Comparison of ENCODE assay signal across 1 cellular context in the genomic region with DNA sequence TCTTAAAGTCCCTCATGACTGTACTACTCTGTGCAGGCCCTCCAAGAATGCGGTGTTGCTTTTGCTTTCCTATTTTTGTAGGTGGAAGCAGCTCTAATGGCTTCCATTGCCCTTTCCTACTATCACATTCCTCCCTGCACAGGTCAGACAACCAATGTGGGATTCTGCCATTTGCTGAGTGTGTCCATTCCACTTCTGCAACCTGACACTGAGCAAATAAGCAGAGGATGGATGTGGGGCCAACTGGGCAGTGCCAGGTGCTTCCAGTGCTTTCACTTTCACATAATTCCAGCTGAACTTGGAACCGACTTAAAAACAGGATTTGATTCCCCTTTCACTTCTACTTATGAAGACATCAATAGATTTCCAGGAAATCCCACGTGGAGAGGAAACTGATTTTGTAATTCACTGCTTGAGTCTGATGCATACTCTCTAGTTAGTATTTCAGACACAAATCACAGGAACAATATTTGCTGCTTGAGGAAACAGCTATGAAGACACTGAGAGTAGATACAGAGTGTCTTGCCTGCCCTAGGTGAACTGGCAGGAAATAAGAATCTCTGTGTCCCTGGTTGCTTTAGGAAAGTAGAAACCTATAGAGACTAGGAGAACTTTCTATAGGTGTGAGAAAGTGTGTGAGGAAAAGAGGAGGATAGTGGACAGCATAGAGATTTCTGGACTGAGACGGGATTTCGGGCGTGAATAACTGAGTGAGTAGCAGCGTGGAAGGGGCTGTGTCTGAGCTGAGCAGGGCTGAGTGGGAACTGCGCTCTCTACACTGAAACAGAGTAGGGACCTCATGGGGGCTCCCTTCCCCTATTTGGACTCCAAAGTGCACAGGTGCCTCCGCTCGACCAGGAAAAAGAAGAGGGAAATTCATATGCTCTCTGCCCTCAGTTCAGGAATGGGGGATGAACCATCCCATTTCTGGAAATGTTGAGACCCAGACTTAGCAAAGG.
TF ChIP-seq lines count a peak whose summit lies in the region.

No MANE protein-coding gene starts in this region.

TF ChIP-seq in HepG2, 621 proteins besides CTCF, POLR2A, EP300 and RAD21 (continues in another document):
- TF ChIP-seq ZMYM2 (CRISPR knock-in tag; IDR thresholded peaks at IDR 0.05) (no peak), ZNF143 (CRISPR knock-in tag; IDR thresholded peaks at IDR 0.05) (no peak), ZNF318 (CRISPR knock-in tag; IDR thresholded peaks at IDR 0.05) (no peak), NFYC (CRISPR knock-in tag; IDR thresholded peaks at IDR 0.05) (peak; percentile 19; the same call in 1 of the 2 replicates), ZFX (CRISPR knock-in tag; IDR thresholded peaks at IDR 0.05; ENCODE audit: low read depth) (no peak), ARNTL (CRISPR knock-in tag; IDR thresholded peaks at IDR 0.05) (no peak), MTA3 (CRISPR knock-in tag; IDR thresholded peaks at IDR 0.05) (no peak), HDAC1 (CRISPR knock-in tag; IDR thresholded peaks at IDR 0.05) (peak; percentile 35; the same call in 1 of the 2 replicates), ZC3H13 (CRISPR knock-in tag; IDR thresholded peaks at IDR 0.05) (no peak), RFX5 (IDR thresholded peaks at IDR 0.05; ENCODE audit: low read depth, low read length) (no peak), ZNF382 (CRISPR knock-in tag; IDR thresholded peaks at IDR 0.05; ENCODE audit: borderline replicate concordance) (no peak), MXI1 (IDR thresholded peaks at IDR 0.05; ENCODE audit: borderline replicate concordance, low read depth, low read length) (peak; percentile 12; the same call in 1 of the 3 replicates), ZNF629 (CRISPR knock-in tag; conservative IDR thresholded peaks at IDR 0.05) (no peak), SMC3 (IDR thresholded peaks at IDR 0.05; ENCODE audit: low read length) (no peak), GATAD2A (CRISPR knock-in tag; IDR thresholded peaks at IDR 0.05) (peak; percentile 40; the same call in 1 of the 2 replicates), NAIF1 (CRISPR knock-in tag; IDR thresholded peaks at IDR 0.05; ENCODE audit: borderline replicate concordance) (no peak), HCFC1 (IDR thresholded peaks at IDR 0.05; ENCODE audit: low read depth, low read length) (no peak), HNRNPK (IDR thresholded peaks at IDR 0.05; ENCODE audit: low read depth, low read length, poor library complexity, severe bottlenecking) (no peak), ZBTB7A (CRISPR knock-in tag; IDR thresholded peaks at IDR 0.05) (no peak), TMF1 (CRISPR knock-in tag; IDR thresholded peaks at IDR 0.05; ENCODE audit: low read depth) (no peak), ZHX1 (CRISPR knock-in tag; IDR thresholded peaks at IDR 0.05; ENCODE audit: low read depth) (no peak), ATM (IDR thresholded peaks at IDR 0.05; ENCODE audit: borderline replicate concordance) (no peak), ZNF580 (CRISPR knock-in tag; IDR thresholded peaks at IDR 0.05; ENCODE audit: borderline replicate concordance, low read depth) (no peak), GPBP1L1 (CRISPR knock-in tag; IDR thresholded peaks at IDR 0.05) (no peak), IKZF1 (IDR thresholded peaks at IDR 0.05) (no peak), ZFAT (CRISPR knock-in tag; conservative IDR thresholded peaks at IDR 0.05) (no peak), GATA4 (IDR thresholded peaks at IDR 0.05; ENCODE audit: borderline replicate concordance, low read depth) (no peak), ZNF446 (CRISPR knock-in tag; IDR thresholded peaks at IDR 0.05) (no peak), FOXP1 (IDR thresholded peaks at IDR 0.05) (no peak), FOXP1 (CRISPR knock-in tag; IDR thresholded peaks at IDR 0.05) (no peak), SP2 (CRISPR knock-in tag; IDR thresholded peaks at IDR 0.05) (no peak)
- TF ChIP-seq, protein P1, sequence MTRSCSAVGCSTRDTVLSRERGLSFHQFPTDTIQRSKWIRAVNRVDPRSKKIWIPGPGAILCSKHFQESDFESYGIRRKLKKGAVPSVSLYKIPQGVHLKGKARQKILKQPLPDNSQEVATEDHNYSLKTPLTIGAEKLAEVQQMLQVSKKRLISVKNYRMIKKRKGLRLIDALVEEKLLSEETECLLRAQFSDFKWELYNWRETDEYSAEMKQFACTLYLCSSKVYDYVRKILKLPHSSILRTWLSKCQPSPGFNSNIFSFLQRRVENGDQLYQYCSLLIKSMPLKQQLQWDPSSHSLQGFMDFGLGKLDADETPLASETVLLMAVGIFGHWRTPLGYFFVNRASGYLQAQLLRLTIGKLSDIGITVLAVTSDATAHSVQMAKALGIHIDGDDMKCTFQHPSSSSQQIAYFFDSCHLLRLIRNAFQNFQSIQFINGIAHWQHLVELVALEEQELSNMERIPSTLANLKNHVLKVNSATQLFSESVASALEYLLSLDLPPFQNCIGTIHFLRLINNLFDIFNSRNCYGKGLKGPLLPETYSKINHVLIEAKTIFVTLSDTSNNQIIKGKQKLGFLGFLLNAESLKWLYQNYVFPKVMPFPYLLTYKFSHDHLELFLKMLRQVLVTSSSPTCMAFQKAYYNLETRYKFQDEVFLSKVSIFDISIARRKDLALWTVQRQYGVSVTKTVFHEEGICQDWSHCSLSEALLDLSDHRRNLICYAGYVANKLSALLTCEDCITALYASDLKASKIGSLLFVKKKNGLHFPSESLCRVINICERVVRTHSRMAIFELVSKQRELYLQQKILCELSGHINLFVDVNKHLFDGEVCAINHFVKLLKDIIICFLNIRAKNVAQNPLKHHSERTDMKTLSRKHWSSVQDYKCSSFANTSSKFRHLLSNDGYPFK (CRISPR knock-in tag; IDR thresholded peaks at IDR 0.05; ENCODE audit: borderline replicate concordance): no peak
- TF ChIP-seq, protein P2, sequence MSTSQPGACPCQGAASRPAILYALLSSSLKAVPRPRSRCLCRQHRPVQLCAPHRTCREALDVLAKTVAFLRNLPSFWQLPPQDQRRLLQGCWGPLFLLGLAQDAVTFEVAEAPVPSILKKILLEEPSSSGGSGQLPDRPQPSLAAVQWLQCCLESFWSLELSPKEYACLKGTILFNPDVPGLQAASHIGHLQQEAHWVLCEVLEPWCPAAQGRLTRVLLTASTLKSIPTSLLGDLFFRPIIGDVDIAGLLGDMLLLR (CRISPR knock-in tag; IDR thresholded peaks at IDR 0.05): no peak
- TF ChIP-seq, protein P3, sequence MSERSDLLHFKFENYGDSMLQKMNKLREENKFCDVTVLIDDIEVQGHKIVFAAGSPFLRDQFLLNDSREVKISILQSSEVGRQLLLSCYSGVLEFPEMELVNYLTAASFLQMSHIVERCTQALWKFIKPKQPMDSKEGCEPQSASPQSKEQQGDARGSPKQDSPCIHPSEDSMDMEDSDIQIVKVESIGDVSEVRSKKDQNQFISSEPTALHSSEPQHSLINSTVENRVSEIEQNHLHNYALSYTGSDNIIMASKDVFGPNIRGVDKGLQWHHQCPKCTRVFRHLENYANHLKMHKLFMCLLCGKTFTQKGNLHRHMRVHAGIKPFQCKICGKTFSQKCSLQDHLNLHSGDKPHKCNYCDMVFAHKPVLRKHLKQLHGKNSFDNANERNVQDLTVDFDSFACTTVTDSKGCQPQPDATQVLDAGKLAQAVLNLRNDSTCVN (CRISPR knock-in tag; IDR thresholded peaks at IDR 0.05; ENCODE audit: borderline replicate concordance): no peak
- TF ChIP-seq, protein P4, sequence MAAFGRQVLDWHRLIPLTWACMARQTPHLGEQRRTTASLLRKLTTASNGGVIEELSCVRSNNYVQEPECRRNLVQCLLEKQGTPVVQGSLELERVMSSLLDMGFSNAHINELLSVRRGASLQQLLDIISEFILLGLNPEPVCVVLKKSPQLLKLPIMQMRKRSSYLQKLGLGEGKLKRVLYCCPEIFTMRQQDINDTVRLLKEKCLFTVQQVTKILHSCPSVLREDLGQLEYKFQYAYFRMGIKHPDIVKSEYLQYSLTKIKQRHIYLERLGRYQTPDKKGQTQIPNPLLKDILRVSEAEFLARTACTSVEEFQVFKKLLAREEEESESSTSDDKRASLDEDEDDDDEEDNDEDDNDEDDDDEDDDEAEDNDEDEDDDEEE (CRISPR knock-in tag; IDR thresholded peaks at IDR 0.05): no peak
- TF ChIP-seq, protein P5, sequence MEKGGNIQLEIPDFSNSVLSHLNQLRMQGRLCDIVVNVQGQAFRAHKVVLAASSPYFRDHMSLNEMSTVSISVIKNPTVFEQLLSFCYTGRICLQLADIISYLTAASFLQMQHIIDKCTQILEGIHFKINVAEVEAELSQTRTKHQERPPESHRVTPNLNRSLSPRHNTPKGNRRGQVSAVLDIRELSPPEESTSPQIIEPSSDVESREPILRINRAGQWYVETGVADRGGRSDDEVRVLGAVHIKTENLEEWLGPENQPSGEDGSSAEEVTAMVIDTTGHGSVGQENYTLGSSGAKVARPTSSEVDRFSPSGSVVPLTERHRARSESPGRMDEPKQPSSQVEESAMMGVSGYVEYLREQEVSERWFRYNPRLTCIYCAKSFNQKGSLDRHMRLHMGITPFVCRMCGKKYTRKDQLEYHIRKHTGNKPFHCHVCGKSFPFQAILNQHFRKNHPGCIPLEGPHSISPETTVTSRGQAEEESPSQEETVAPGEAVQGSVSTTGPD (CRISPR knock-in tag; IDR thresholded peaks at IDR 0.05): no peak
